In genomic region chr2:177164584-177165052, GRCh38 we compare ENCODE assay signal across 8 cellular contexts. TPM values are rescaled to one million over a fixed set of nuclear protein-coding genes. Genes with fewer than 3 reads are reported as not detected.
DNase-seq lines count a peak whose midpoint lies in the region; ATAC-seq and TF ChIP-seq lines count a peak whose summit lies in the region.

No MANE protein-coding gene starts in this region.

- BruUV-seq in A673 (replicated peaks; lab: Mats Ljungman, UMichigan), result no TSS peak

- CTCF ChIA-PET in A673 (lab: Charles Lee), result interaction anchor here (0.6 to 1.7 kb wide), 18 partner anchors 9 to 1038 kb away, joined by 3 to 12 read pairs (median 4); partner anchors contain the start of gene NFE2L2

- H3K27me3 ChIP-seq in A673 (replicated peaks; ENCODE audit: insufficient read depth, low read depth, low read length, poor library complexity), result no peaks in the 10 kb centered on the region

- H3K4me3 Mint-ChIP-seq in chondrocyte (ENCODE audit: unreplicated experiment), result no peak overlapping the region

- POLR2A ChIA-PET in A673 (lab: Charles Lee; ENCODE audit: low non-redundant PET), result no interaction called here

- H3K9me3 ChIP-seq in A673 (ENCODE audit: low read depth, low read length, poor library complexity, severe bottlenecking), result no peaks in the 10 kb centered on the region

- TF ChIP-seq CTCF in A673 (conservative IDR thresholded peaks at IDR 0.05; ENCODE audit: low read depth, low read length), result peak; percentile 100
- TF ChIP-seq CTCF in chondrocyte (IDR thresholded peaks at IDR 0.05), result peak; percentile 100

- peaks cover 29% of the 10 kb centered on the region for H3K4me1 Mint-ChIP-seq in chondrocyte (ENCODE audit: low read depth)

- H3K27ac Mint-ChIP-seq in chondrocyte (ENCODE audit: unreplicated experiment), result no peak overlapping the region

- no peaks in the 10 kb centered on the region for H3K9me3 Mint-ChIP-seq in chondrocyte (ENCODE audit: low read depth)

- ATAC-seq in GM18520 (IDR thresholded peaks at IDR 0.05; ENCODE audit: unreplicated experiment) (peak; percentile 29), HG03135 (IDR thresholded peaks at IDR 0.05; ENCODE audit: unreplicated experiment) (peak; percentile 61)

- H3K27me3 Mint-ChIP-seq in chondrocyte (ENCODE audit: low read depth), result no peaks in the 10 kb centered on the region

- H3K36me3 ChIP-seq in A673 (ENCODE audit: insufficient read depth, low read length, poor library complexity, severe bottlenecking), result no peaks in the 10 kb centered on the region

- intact Hi-C loops in A673 (cut with micrococcal nuclease; ENCODE audit: unreplicated experiment), result loop anchor here (1.0 to 10.0 kb wide), 7 partner anchors 100 to 1037 kb away; partner anchors contain the start of genes HOXD8 and NFE2L2

- H3K4me3 ChIP-seq in A673 (ENCODE audit: low read depth, low read length, poor library complexity, severe bottlenecking), result peak overlapping the region; percentile 28

- DNase-seq in A673 (ENCODE audit: low spot score), result peak; percentile 89
- peak; percentile 82 for DNase-seq in NCI-H345 treated with DMSO at 0.1 percent for 48 hours (lab: John Stamatoyannopoulos, UW; ENCODE audit: unreplicated experiment)
- peak; percentile 80 for DNase-seq in activated CD4-positive, CD25-positive, alpha-beta regulatory T cell treated with anti-CD3 and anti-CD28 coated beads, Interleukin-2, amount 50 U/mL, for 72 hours
- no peak for DNase-seq in chondrocyte (ENCODE audit: low spot score)
- DNase-seq in left kidney (ENCODE audit: low read depth, low spot score), result peak; percentile 95
- DNase-seq in stimulated activated CD4-positive, alpha-beta T cell treated with anti-CD3 and anti-CD28 coated beads, Interleukin-1b, Interleukin-23, amount 100 ng/mL, for 4 hours (ENCODE audit: low read depth in 2 of 2), result peak; percentile 66 to 81

- no peaks in the 10 kb centered on the region for H3K36me3 Mint-ChIP-seq in chondrocyte (ENCODE audit: low read depth)

- H3K27ac ChIP-seq in A673 (ENCODE audit: low read depth, low read length, poor library complexity, severe bottlenecking), result peak overlapping the region; percentile 66

- peaks cover 48% of the 10 kb centered on the region for H3K4me1 ChIP-seq in A673 (ENCODE audit: insufficient read depth, low read length, poor library complexity, severe bottlenecking)

RNA-seq across cellular contexts. Expression of gene HNRNPA3, which starts 48.0 kb away (rescaled TPM):
- 454 and 462 TPM in 2 replicates for total RNA-seq in A673 (2021)
- 98.0 to 153 TPM (median 106 TPM) in 3 replicates for total RNA-seq in chondrocyte
